ENCODE assay signal across 12 cellular contexts in genomic region chr3:124258057-124258500, GRCh38.
DNase-seq lines count a peak whose midpoint lies in the region; ATAC-seq and TF ChIP-seq lines count a peak whose summit lies in the region.
"Had no signal": no experiment of that assay in that cellular context is flagged by ENCODE, and none has a peak within 500 bp of the region (broad histone marks: within the 10 kb centered on the region; RNA-seq: fewer than 3 reads in every experiment).

No MANE protein-coding gene starts in this region.

- no peaks in the 10 kb centered on the region for H3K9me3 ChIP-seq in body of pancreas
- no peaks in the 10 kb centered on the region for H3K9me3 ChIP-seq in thoracic aorta

- intact Hi-C loops in body of pancreas (cut with DNase I): no loop called here

- no peaks in the 10 kb centered on the region for H3K27me3 ChIP-seq in body of pancreas
- H3K27me3 ChIP-seq in thoracic aorta (replicated peaks; ENCODE audit: insufficient read depth): no peaks in the 10 kb centered on the region

- no peak for TF ChIP-seq POLR2A in body of pancreas (IDR thresholded peaks at IDR 0.05)

- peak; percentile 70 for ATAC-seq in body of pancreas
- peak; percentile 61 for ATAC-seq in left lobe of liver
- ATAC-seq in thoracic aorta (ENCODE audit: insufficient number of reproducible peaks, low FRiP score, low read depth): no peak

- no peak overlapping the region for H3K4me3 ChIP-seq in body of pancreas
- no peak overlapping the region for H3K4me3 ChIP-seq in thoracic aorta

- H3K36me3 ChIP-seq in body of pancreas (replicated peaks in 1 of 2; ENCODE audit: insufficient read depth in 1 of 2, low read depth in 2 of 2): no peaks in the 10 kb centered on the region
- no peaks in the 10 kb centered on the region for H3K36me3 ChIP-seq in thoracic aorta

- DNase-seq in DMS153 (lab: John Stamatoyannopoulos, UW): peak; percentile 15
- no peak for DNase-seq in DMS153 treated with DMSO at 0.1 percent for 48 hours (lab: John Stamatoyannopoulos, UW; ENCODE audit: unreplicated experiment)
- peak in 2 of 4 donors; percentile 25 to 35 for DNase-seq in body of pancreas
- no peak for DNase-seq in left lobe of liver (ENCODE audit: low spot score)
- DNase-seq in thoracic aorta (ENCODE audit: low spot score): no peak
- no peak for DNase-seq in SHP77 (lab: John Stamatoyannopoulos, UW)
- DNase-seq in NCI-H526 (lab: John Stamatoyannopoulos, UW): no peak
- DNase-seq in NCI-H1930 (lab: John Stamatoyannopoulos, UW): no peak
- DNase-seq: erythroblast; NCI-H510A treated with DMSO at 0.1 percent for 48 hours; stimulated activated CD4-positive, alpha-beta T cell treated with anti-CD3 and anti-CD28 coated beads, Interleukin-12 subunit alpha, Interleukin-12 subunit beta, amount 100 ng/mL, for 4 hours had no signal

- TF ChIP-seq CTCF in body of pancreas (IDR thresholded peaks at IDR 0.05) (no peak), thoracic aorta (IDR thresholded peaks at IDR 0.05) (no peak)

- H3K27ac ChIP-seq in body of pancreas (peak overlapping the region in 2 of 4 donors; percentile 31 to 55), thoracic aorta (peak overlapping the region; percentile 82 to 84)
- H3K27ac ChIP-seq: 22Rv1 had no signal

- 51 to 57% methylated on average over 3 of the region's 3 CpGs for WGBS in body of pancreas, 2 donors

- H3K4me1 ChIP-seq in body of pancreas (no peaks in the 10 kb centered on the region), thoracic aorta (ENCODE audit: control insufficient read depth in 1 of 2, low read depth in 2 of 2) (peaks cover 35 to 73% of the 10 kb centered on the region in 2 donors)
